1 cellular context compared by ENCODE assay signal in genomic region chr5:61228229-61228628, GRCh38.
TF ChIP-seq lines count a peak whose summit lies in the region.

No MANE protein-coding gene starts in this region.

TF ChIP-seq in K562, 482 proteins besides CTCF, POLR2A, EP300 and RAD21:
- no peak for TF ChIP-seq BMI1 (IDR thresholded peaks at IDR 0.05; ENCODE audit: low read length)
- TF ChIP-seq HMG20A (CRISPR knock-in tag; conservative IDR thresholded peaks at IDR 0.05) = no peak
- no peak for TF ChIP-seq PTTG1 (tag; IDR thresholded peaks at IDR 0.05; ENCODE audit: low read depth)
- TF ChIP-seq SIX5 (IDR thresholded peaks at IDR 0.05; ENCODE audit: borderline replicate concordance in 1 of 2, insufficient read depth in 1 of 2, low read depth in 1 of 2, low read length in 2 of 2) = no peak
- no peak for TF ChIP-seq HSF4 (CRISPR knock-in tag; IDR thresholded peaks at IDR 0.05; ENCODE audit: borderline replicate concordance)
- no peak for TF ChIP-seq NFATC3 (IDR thresholded peaks at IDR 0.05)
- TF ChIP-seq PRDM10 (IDR thresholded peaks at IDR 0.05; ENCODE audit: partially characterized antibody) = no peak
- TF ChIP-seq MCM5 (IDR thresholded peaks at IDR 0.05; ENCODE audit: low read depth) = no peak
- no peak for TF ChIP-seq SMARCB1 (IDR thresholded peaks at IDR 0.05; ENCODE audit: insufficient read length, low read depth)
- TF ChIP-seq HES1 (IDR thresholded peaks at IDR 0.05; ENCODE audit: low read depth) = no peak
- no peak for TF ChIP-seq HMBOX1 (IDR thresholded peaks at IDR 0.05)
- TF ChIP-seq ZC3H8 (IDR thresholded peaks at IDR 0.05) = no peak
- no peak for TF ChIP-seq E2F1 (CRISPR knock-in tag; IDR thresholded peaks at IDR 0.05)
- no peak for TF ChIP-seq ATF3 (IDR thresholded peaks at IDR 0.05)
- TF ChIP-seq ATF3 (CRISPR knock-in tag; conservative IDR thresholded peaks at IDR 0.05) = no peak
- no peak for TF ChIP-seq NR1H2 (CRISPR knock-in tag; IDR thresholded peaks at IDR 0.05)
- TF ChIP-seq BRF1 (IDR thresholded peaks at IDR 0.05; ENCODE audit: borderline replicate concordance, extremely low read depth, insufficient read length) = no peak
- TF ChIP-seq TAF9B (IDR thresholded peaks at IDR 0.05; ENCODE audit: partially characterized antibody) = no peak
- no peak for TF ChIP-seq BRD4 (IDR thresholded peaks at IDR 0.05)
- no peak for TF ChIP-seq POLR2AphosphoS5 (IDR thresholded peaks at IDR 0.05; ENCODE audit: control insufficient read depth, insufficient read depth, low read depth, low read length)
- TF ChIP-seq PHB2 (IDR thresholded peaks at IDR 0.05; ENCODE audit: low read depth) = no peak
